In genomic region chr1:39896909-39897685, GRCh38 we compare ENCODE assay signal across 13 cellular contexts. TPM values are rescaled to one million over a fixed set of nuclear protein-coding genes. Genes with fewer than 3 reads are reported as not detected.
DNase-seq lines count a peak whose midpoint lies in the region; ATAC-seq, FAIRE-seq and TF ChIP-seq lines count a peak whose summit lies in the region.
"Had no signal": no experiment of that assay in that cellular context is flagged by ENCODE, and none has a peak within 500 bp of the region (broad histone marks: within the 10 kb centered on the region; RNA-seq: fewer than 3 reads in every experiment).

No MANE protein-coding gene starts in this region.

- DNase-seq in ELF-1 (ENCODE audit: low read depth, low spot score) = peak; percentile 70
- peak; percentile 91 for DNase-seq in NCI-H2107 (lab: John Stamatoyannopoulos, UW)
- peak; percentile 74 for DNase-seq in astrocyte of the spinal cord (ENCODE audit: low read depth, low spot score)
- no peak for DNase-seq in HTR-8/SVneo (ENCODE audit: insufficient read length, low spot score)
- no peak for DNase-seq in GM10266 (ENCODE audit: extremely low spot score)
- no peak for DNase-seq in NCI-H1092 treated with DMSO at 0.1 percent for 48 hours (lab: John Stamatoyannopoulos, UW)
- DNase-seq: CD4-positive, alpha-beta T cell; T-helper 9 cell; trophoblast cell had no signal

- H3K4me3 ChIP-seq in astrocyte of the spinal cord (ENCODE audit: low read depth, low read length) (no peak overlapping the region), mesodermal cell (ENCODE audit: extremely low read depth, insufficient read depth, low read length, poor library complexity, severe bottlenecking) (no peak overlapping the region)
- H3K4me3 ChIP-seq: adrenal gland, skin epidermis had no signal

- TF ChIP-seq CTCF in astrocyte of the spinal cord (IDR thresholded peaks at IDR 0.05; ENCODE audit: low read depth, low read length) (no peak), GM10266 (IDR thresholded peaks at IDR 0.05; ENCODE audit: control insufficient read depth, insufficient read depth, low read depth, missing control alignments) (no peak)

- FAIRE-seq in HTR-8/SVneo (lab: Jason Lieb, UNC) = no peak

- ATAC-seq in HG03378 (IDR thresholded peaks at IDR 0.05; ENCODE audit: unreplicated experiment) = no peak

- WGBS in mesodermal cell (ENCODE audit: insufficient coverage in 2 of 2), 2 experiments = 75 to 84% methylated on average over 10 of the region's 11 CpGs

- H3K4me1 ChIP-seq in mesodermal cell (ENCODE audit: control insufficient read depth, insufficient read depth, low read length, poor library complexity, severe bottlenecking) = peaks cover 50% of the 10 kb centered on the region

- H3K9me3 ChIP-seq in mesodermal cell (ENCODE audit: control insufficient read depth, low read length) = no peaks in the 10 kb centered on the region
- H3K9me3 ChIP-seq: adrenal gland had no signal

- H3K27ac ChIP-seq in mesodermal cell (ENCODE audit: low read depth, low read length, severe bottlenecking) = peak overlapping the region; percentile 43
- H3K27ac ChIP-seq: adrenal gland had no signal

- in situ Hi-C loops in astrocyte of the spinal cord (cut with HindIII; ENCODE audit: low sequenced_read_pairs) = no loop called here

- H3K36me3 ChIP-seq in mesodermal cell (ENCODE audit: control insufficient read depth, insufficient read depth, low read length) = no peaks in the 10 kb centered on the region
- H3K36me3 ChIP-seq: adrenal gland had no signal

RNA-seq across cellular contexts. Expression of gene MYCL, which starts 4.6 kb away (rescaled TPM):
- polyA plus RNA-seq in mesodermal cell (2013, experiment 1 of 2) = 11.3 TPM
- 8.7 TPM for polyA plus RNA-seq in mesodermal cell (2013, experiment 2 of 2)

RNA-seq across cellular contexts. Expression of gene TRIT1, which starts 13.8 kb away (rescaled TPM):
- polyA plus RNA-seq in mesodermal cell (2013, experiment 1 of 2) = 21.2 TPM
- 22.5 TPM for polyA plus RNA-seq in mesodermal cell (2013, experiment 2 of 2)

RNA-seq across cellular contexts. Expression of gene MFSD2A, which starts 57.8 kb away (rescaled TPM):
- 3.2 TPM for polyA plus RNA-seq in mesodermal cell (2013, experiment 1 of 2)
- polyA plus RNA-seq in mesodermal cell (2013, experiment 2 of 2) = 2.5 TPM

Comparison
In these comparisons a context has a peak if more than half of its experiments do, and no peak if none do; other contexts are left out.
1. DNase-seq: peak in ELF-1 (single experiment), NCI-H2107 (single experiment) and astrocyte of the spinal cord (single experiment); none in HTR-8/SVneo (single experiment), GM10266 (single experiment) and NCI-H1092 treated with DMSO at 0.1 percent for 48 hours (single experiment).